ENCODE assay signal across 22 cellular contexts in the genomic region with DNA sequence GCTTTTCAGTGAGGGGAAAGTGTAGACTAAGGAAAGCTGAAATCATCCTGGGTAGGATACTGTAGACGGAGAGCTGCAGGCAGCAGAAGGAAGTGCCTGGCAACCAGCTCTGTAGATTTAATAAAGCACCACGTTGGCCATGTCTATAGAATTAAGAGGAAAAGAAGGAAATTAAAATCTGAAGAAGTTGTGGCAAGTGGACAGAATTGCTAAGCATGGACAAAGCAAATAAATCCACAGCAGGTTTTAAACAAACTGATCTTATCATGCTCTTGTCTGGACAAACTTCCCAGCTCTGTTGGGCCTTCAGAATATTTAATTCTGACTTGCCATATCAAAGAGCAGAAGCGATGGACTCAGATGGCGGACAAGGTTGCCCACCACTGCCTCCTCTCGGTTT.
"Had no signal": no experiment of that assay in that cellular context is flagged by ENCODE, and none has a peak within 500 bp of the region (broad histone marks: within the 10 kb centered on the region; RNA-seq: fewer than 3 reads in every experiment).

No MANE protein-coding gene starts in this region.

- H3K27ac ChIP-seq: adrenal gland, KMS-11 had no signal

- H3K4me3 ChIP-seq: adrenal gland, MG63 had no signal

- H3K9me3 ChIP-seq: adrenal gland, MG63 had no signal

- H3K36me3 ChIP-seq: adrenal gland, MG63 had no signal

- H3K4me3 Mint-ChIP-seq: activated CD4-positive, alpha-beta memory T cell treated with anti-CD3 and anti-CD28 coated beads, Interleukin-2, amount 10 ng/mL, durations not matched to agents 7 days and 5 days; activated CD4-positive, alpha-beta T cell treated with anti-CD3 and anti-CD28 coated beads, Interleukin-2, amount 10 ng/mL, durations not matched to agents 7 days and 5 days; activated naive CD8-positive, alpha-beta T cell treated with anti-CD3 and anti-CD28 coated beads, Interleukin-2, amount 10 ng/mL, durations not matched to agents 7 days and 5 days; activated T-cell treated with anti-CD3 and anti-CD28 coated beads, Interleukin-2, amount 50 U/mL, for 72 hours; T-cell had no signal

- DNase-seq: activated CD4-positive, alpha-beta memory T cell treated with anti-CD3 and anti-CD28 coated beads, Interleukin-2, amount 10 ng/mL, durations not matched to agents 7 days and 5 days; activated CD4-positive, alpha-beta T cell treated with anti-CD3 and anti-CD28 coated beads, Interleukin-2, amount 10 ng/mL, durations not matched to agents 7 days and 5 days; activated CD4-positive, CD25-positive, alpha-beta regulatory T cell; activated CD8-positive, alpha-beta memory T cell treated with anti-CD3 and anti-CD28 coated beads, Interleukin-2, amount 50 U/mL, for 4 hours; activated naive CD4-positive, alpha-beta T cell treated with anti-CD3 and anti-CD28 coated beads, Interleukin-2, amount 50 U/mL, for 16 hours; activated naive CD8-positive, alpha-beta T cell treated with anti-CD3 and anti-CD28 coated beads, Interleukin-2, amount 10 ng/mL, durations not matched to agents 7 days and 5 days; activated T-cell treated with anti-CD3 and anti-CD28 coated beads, Interleukin-2, amount 50 U/mL, for 72 hours; MG63; MV-4-11; NCI-H1092 treated with DMSO at 0.1 percent for 48 hours; NCI-H1417 treated with DMSO at 0.1 percent for 48 hours; NCI-H1694; NCI-H2029; NCI-H345; NCI-H510A; NCI-H69; SHP77 treated with DMSO at 0.1 percent for 48 hours; T-cell; T-helper 2 cell; T1000 had no signal

- H3K9ac ChIP-seq: KMS-11 had no signal

- H3K4me2 ChIP-seq: KMS-11 had no signal

- H3K9me3 Mint-ChIP-seq: activated CD4-positive, alpha-beta memory T cell treated with anti-CD3 and anti-CD28 coated beads, Interleukin-2, amount 10 ng/mL, durations not matched to agents 7 days and 5 days; activated CD4-positive, alpha-beta T cell treated with anti-CD3 and anti-CD28 coated beads, Interleukin-2, amount 10 ng/mL, durations not matched to agents 7 days and 5 days; activated naive CD8-positive, alpha-beta T cell treated with anti-CD3 and anti-CD28 coated beads, Interleukin-2, amount 10 ng/mL, durations not matched to agents 7 days and 5 days; activated T-cell treated with anti-CD3 and anti-CD28 coated beads, Interleukin-2, amount 50 U/mL, for 72 hours; T-cell had no signal

- H3K27me3 Mint-ChIP-seq: activated CD4-positive, alpha-beta memory T cell treated with anti-CD3 and anti-CD28 coated beads, Interleukin-2, amount 10 ng/mL, durations not matched to agents 7 days and 5 days; activated CD4-positive, alpha-beta T cell treated with anti-CD3 and anti-CD28 coated beads, Interleukin-2, amount 10 ng/mL, durations not matched to agents 7 days and 5 days; activated naive CD8-positive, alpha-beta T cell treated with anti-CD3 and anti-CD28 coated beads, Interleukin-2, amount 10 ng/mL, durations not matched to agents 7 days and 5 days; T-cell had no signal

- H3K27ac Mint-ChIP-seq: activated CD4-positive, alpha-beta memory T cell treated with anti-CD3 and anti-CD28 coated beads, Interleukin-2, amount 10 ng/mL, durations not matched to agents 7 days and 5 days; activated CD4-positive, alpha-beta T cell treated with anti-CD3 and anti-CD28 coated beads, Interleukin-2, amount 10 ng/mL, durations not matched to agents 7 days and 5 days; activated naive CD8-positive, alpha-beta T cell treated with anti-CD3 and anti-CD28 coated beads, Interleukin-2, amount 10 ng/mL, durations not matched to agents 7 days and 5 days; activated T-cell treated with anti-CD3 and anti-CD28 coated beads, Interleukin-2, amount 50 U/mL, for 72 hours; T-cell had no signal

- H3K36me3 Mint-ChIP-seq: T-cell had no signal

- ATAC-seq: activated T-cell treated with anti-CD3 and anti-CD28 coated beads, Interleukin-2, amount 50 U/mL, for 72 hours; T-cell had no signal

- H3K27me3 ChIP-seq: adrenal gland, MG63 had no signal

- H3K4me1 Mint-ChIP-seq: activated CD4-positive, alpha-beta memory T cell treated with anti-CD3 and anti-CD28 coated beads, Interleukin-2, amount 10 ng/mL, durations not matched to agents 7 days and 5 days; activated CD4-positive, alpha-beta T cell treated with anti-CD3 and anti-CD28 coated beads, Interleukin-2, amount 10 ng/mL, durations not matched to agents 7 days and 5 days had no signal
